2 cellular contexts compared by ENCODE assay signal in genomic region chr1:94713472-94714141, GRCh38.
A peak's percentile ranks its signal among the peaks of the same experiment; 100 is the strongest.
TF ChIP-seq lines count a peak whose summit lies in the region.

No MANE protein-coding gene starts in this region.

TF ChIP-seq in HEK293, 187 proteins besides CTCF, POLR2A, EP300 and RAD21:
- no peak for TF ChIP-seq ZBTB11 (tag by site-specific recombination; conservative IDR thresholded peaks at IDR 0.05; ENCODE audit: low read depth)
- 0 out of 2 replicates have a peak, but pooled peaks have one; percentile 33 for TF ChIP-seq ZNF184 (tag by site-specific recombination; IDR thresholded peaks at IDR 0.05)
- peak; percentile 33; the same call in 1 of the 2 replicates for TF ChIP-seq PRDM1 (tag by site-specific recombination; IDR thresholded peaks at IDR 0.05)
- no peak for TF ChIP-seq ZNF843 (tag by site-specific recombination; IDR thresholded peaks at IDR 0.05)
- 0 out of 2 replicates have a peak, but pooled peaks have one; percentile 7 for TF ChIP-seq GLIS1 (tag by site-specific recombination; IDR thresholded peaks at IDR 0.05)
- TF ChIP-seq ZNF280D (tag by site-specific recombination; IDR thresholded peaks at IDR 0.05): no peak
- TF ChIP-seq ZNF664 (tag by site-specific recombination; IDR thresholded peaks at IDR 0.05): peak; percentile 65; the same call in 1 of the 2 replicates
- no peak for TF ChIP-seq ZNF350 (tag by site-specific recombination; IDR thresholded peaks at IDR 0.05)

TF ChIP-seq in HepG2, 621 proteins besides CTCF, POLR2A, EP300 and RAD21 (continued from another document and continues in another):
- TF ChIP-seq ZNF281 (CRISPR knock-in tag; IDR thresholded peaks at IDR 0.05; ENCODE audit: borderline replicate concordance) (no peak), HOXA3 (CRISPR knock-in tag; IDR thresholded peaks at IDR 0.05) (peak; percentile 30; the same call in 1 of the 2 replicates), ZNF263 (CRISPR knock-in tag; IDR thresholded peaks at IDR 0.05) (no peak), SOX6 (IDR thresholded peaks at IDR 0.05) (no peak), SOX6 (CRISPR knock-in tag; IDR thresholded peaks at IDR 0.05) (peak; percentile 65), ZNF878 (CRISPR knock-in tag; IDR thresholded peaks at IDR 0.05) (peak; percentile 68), ZNF614 (CRISPR knock-in tag; IDR thresholded peaks at IDR 0.05; ENCODE audit: borderline replicate concordance) (peak; percentile 58; the same call in 1 of the 2 replicates), ARID3A (IDR thresholded peaks at IDR 0.05; ENCODE audit: low read depth, low read length) (no peak), TEAD3 (CRISPR knock-in tag; optimal IDR thresholded peaks at IDR 0.05; ENCODE audit: borderline replicate concordance) (peak; percentile 29), PRMT3 (CRISPR knock-in tag; IDR thresholded peaks at IDR 0.05; ENCODE audit: borderline replicate concordance, low read depth) (no peak), ZNF101 (CRISPR knock-in tag; IDR thresholded peaks at IDR 0.05; ENCODE audit: borderline replicate concordance, low read depth) (no peak), ZNF616 (CRISPR knock-in tag; IDR thresholded peaks at IDR 0.05; ENCODE audit: low read depth) (no peak), ZFP91 (CRISPR knock-in tag; IDR thresholded peaks at IDR 0.05; ENCODE audit: borderline replicate concordance) (no peak), GABPB1 (CRISPR knock-in tag; IDR thresholded peaks at IDR 0.05) (0 out of 2 replicates have a peak, but pooled peaks have one; percentile 17), ZNF850 (CRISPR knock-in tag; conservative IDR thresholded peaks at IDR 0.05) (0 out of 2 replicates have a peak, but pooled peaks have one; percentile 27), FOXK1 (CRISPR knock-in tag; IDR thresholded peaks at IDR 0.05; ENCODE audit: borderline replicate concordance, low read depth) (no peak), RARA (CRISPR knock-in tag; IDR thresholded peaks at IDR 0.05) (peak; percentile 75), ARID2 (CRISPR knock-in tag; IDR thresholded peaks at IDR 0.05; ENCODE audit: borderline replicate concordance) (no peak), MLX (CRISPR knock-in tag; IDR thresholded peaks at IDR 0.05) (peak; percentile 54; the same call in 1 of the 2 replicates), SALL1 (CRISPR knock-in tag; IDR thresholded peaks at IDR 0.05) (peak; percentile 86), THAP11 (CRISPR knock-in tag; IDR thresholded peaks at IDR 0.05) (0 out of 2 replicates have a peak, but pooled peaks have one; percentile 11), ZNF484 (CRISPR knock-in tag; IDR thresholded peaks at IDR 0.05; ENCODE audit: borderline replicate concordance, low read depth) (no peak), ZNF737 (CRISPR knock-in tag; IDR thresholded peaks at IDR 0.05; ENCODE audit: borderline replicate concordance) (no peak), ZNF644 (CRISPR knock-in tag; IDR thresholded peaks at IDR 0.05; ENCODE audit: low read depth) (peak; percentile 94), ARID5B (CRISPR knock-in tag; IDR thresholded peaks at IDR 0.05) (peak; percentile 63), HNF1B (CRISPR knock-in tag; IDR thresholded peaks at IDR 0.05) (peak; percentile 74), SRF (IDR thresholded peaks at IDR 0.05; ENCODE audit: low read depth, low read length) (peak; percentile 98), TFE3 (CRISPR knock-in tag; IDR thresholded peaks at IDR 0.05) (peak; percentile 80; the same call in 1 of the 2 replicates), MED13 (CRISPR knock-in tag; IDR thresholded peaks at IDR 0.05) (no peak), HMGXB3 (CRISPR knock-in tag; IDR thresholded peaks at IDR 0.05; ENCODE audit: borderline replicate concordance) (no peak), HOMEZ (CRISPR knock-in tag; IDR thresholded peaks at IDR 0.05; ENCODE audit: low read depth) (peak; percentile 91), ZNF746 (CRISPR knock-in tag; IDR thresholded peaks at IDR 0.05) (no peak), ELF3 (CRISPR knock-in tag; IDR thresholded peaks at IDR 0.05) (peak; percentile 68; the same call in 1 of the 2 replicates), ZNF441 (CRISPR knock-in tag; IDR thresholded peaks at IDR 0.05; ENCODE audit: borderline replicate concordance) (peak; percentile 76; the same call in 1 of the 2 replicates)
